In genomic region chr6:50791900-50792508, GRCh38 we compare ENCODE assay signal across 8 cellular contexts. TPM values are rescaled to one million over a fixed set of nuclear protein-coding genes. Genes with fewer than 3 reads are reported as not detected.
DNase-seq lines count a peak whose midpoint lies in the region; ATAC-seq and TF ChIP-seq lines count a peak whose summit lies in the region.

No MANE protein-coding gene starts in this region.

- H3K27ac ChIP-seq in right atrium auricular region = no peak overlapping the region

- H3K4me1 ChIP-seq in right atrium auricular region = no peaks in the 10 kb centered on the region

- TF ChIP-seq CTCF in right atrium auricular region (IDR thresholded peaks at IDR 0.05) = peak; percentile 39 to 66

- H3K36me3 ChIP-seq in right atrium auricular region = no peaks in the 10 kb centered on the region

- no peaks in the 10 kb centered on the region for H3K9me3 ChIP-seq in right atrium auricular region

- H3K27me3 ChIP-seq in right atrium auricular region = no peaks in the 10 kb centered on the region

- ATAC-seq in HG02678 (IDR thresholded peaks at IDR 0.05; ENCODE audit: unreplicated experiment) (peak; percentile 68), left lobe of liver (peak; percentile 85), HG03045 (IDR thresholded peaks at IDR 0.05; ENCODE audit: unreplicated experiment) (no peak)

- no peak overlapping the region for H3K4me3 ChIP-seq in right atrium auricular region

- intact Hi-C loops in cardiac septum (cut with DNase I) = no loop called here

- DNase-seq in right atrium auricular region (ENCODE audit: low spot score) = no peak
- no peak for DNase-seq in cardiac septum (ENCODE audit: low spot score)
- DNase-seq in NCI-H2081 treated with DMSO at 0.1 percent for 48 hours (lab: John Stamatoyannopoulos, UW) = peak; percentile 2
- peak; percentile 41 for DNase-seq in astrocyte of the hippocampus (ENCODE audit: low read depth, low spot score)
- DNase-seq in left lobe of liver (ENCODE audit: low spot score) = no peak
- no peak for DNase-seq in stimulated activated CD4-positive, alpha-beta T cell treated with anti-CD3 and anti-CD28 coated beads, Interleukin-12 subunit alpha, Interleukin-12 subunit beta, amount 100 ng/mL, for 4 hours

RNA-seq across cellular contexts. Expression of gene TFAP2B, which starts 26.7 kb away (rescaled TPM):
- total RNA-seq in right atrium auricular region (not detected), cardiac septum (not detected), left lobe of liver (not detected)

Comparison
In these comparisons a context has a peak if more than half of its experiments do, and no peak if none do; other contexts are left out.
1. DNase-seq: peak in NCI-H2081 treated with DMSO at 0.1 percent for 48 hours (single experiment) and astrocyte of the hippocampus (single experiment); none in right atrium auricular region (single experiment), cardiac septum (single experiment), left lobe of liver (single experiment) and stimulated activated CD4-positive, alpha-beta T cell treated with anti-CD3 and anti-CD28 coated beads, Interleukin-12 subunit alpha, Interleukin-12 subunit beta, amount 100 ng/mL, for 4 hours (single experiment).